Comparison of ENCODE assay signal across 11 cellular contexts in the genomic region with DNA sequence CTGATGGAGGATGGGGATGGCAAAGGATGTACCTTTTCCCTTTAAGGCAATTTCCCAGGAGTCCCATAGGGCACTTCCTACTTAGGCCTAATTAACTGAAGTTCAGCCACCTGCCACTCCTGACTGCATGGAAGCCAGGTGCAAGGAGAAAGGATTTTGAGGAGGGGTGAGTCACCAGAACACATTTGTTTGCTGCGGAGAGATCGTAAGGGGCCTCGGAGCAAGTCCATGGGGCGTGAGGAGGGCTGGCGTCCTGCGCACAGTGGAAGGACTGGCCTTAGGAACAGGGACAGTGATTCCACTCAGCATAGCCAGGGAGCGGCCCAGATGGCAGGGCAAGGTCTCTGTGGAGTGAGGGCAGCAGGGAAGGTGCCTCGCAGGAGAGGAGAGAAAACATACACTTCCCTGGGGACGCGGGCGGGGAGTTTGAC. TPM values are rescaled to one million over a fixed set of nuclear protein-coding genes. Genes with fewer than 3 reads are reported as not detected.
DNase-seq lines count a peak whose midpoint lies in the region; ATAC-seq, FAIRE-seq and TF ChIP-seq lines count a peak whose summit lies in the region.
"Had no signal": no experiment of that assay in that cellular context is flagged by ENCODE, and none has a peak within 500 bp of the region (broad histone marks: within the 10 kb centered on the region; RNA-seq: fewer than 3 reads in every experiment).

No MANE protein-coding gene starts in this region.

- no peak for ATAC-seq in gastroesophageal sphincter
- no peak for ATAC-seq in PC-3

- FAIRE-seq in GM12891 (lab: Jason Lieb, UNC): no peak

- DNase-seq in DMS53 treated with DMSO at 0.1 percent for 48 hours (lab: John Stamatoyannopoulos, UW; ENCODE audit: unreplicated experiment) (peak; percentile 87), NCI-H187 treated with DMSO at 0.1 percent for 48 hours (lab: John Stamatoyannopoulos, UW) (peak; percentile 93), NCI-H774 (lab: John Stamatoyannopoulos, UW) (peak; percentile 87), GM12891 (ENCODE audit: insufficient read length, low spot score) (no peak), PC-3 (no peak)
- DNase-seq in stimulated activated CD4-positive, alpha-beta T cell treated with anti-CD3 and anti-CD28 coated beads, Interleukin-1b, Interleukin-23, amount 100 ng/mL, for 48 hours: no peak
- DNase-seq: effector memory CD4-positive, alpha-beta T cell; KG1; SW 1271 had no signal

- peaks cover 0 to 3% of the 10 kb centered on the region in 2 donors for H3K36me3 ChIP-seq in muscle layer of duodenum (ENCODE audit: control insufficient read depth in 1 of 2, insufficient read depth in 2 of 2, low read length in 2 of 2)
- H3K36me3 ChIP-seq in gastroesophageal sphincter: peaks cover 0 to 9% of the 10 kb centered on the region in 2 donors
- no peaks in the 10 kb centered on the region; the same call in 1 of the 2 replicates for H3K36me3 ChIP-seq in PC-3 (ENCODE audit: low read depth, low read length)

- no peaks in the 10 kb centered on the region for H3F3A ChIP-seq in PC-3 (ENCODE audit: low read length, unreplicated experiment)

- no peak overlapping the region for H3K9ac ChIP-seq in PC-3 (ENCODE audit: low read length)

- no peaks in the 10 kb centered on the region for H3K9me2 ChIP-seq in PC-3 (replicated peaks; ENCODE audit: low read length)

- no peak overlapping the region for H3K4me2 ChIP-seq in PC-3 (ENCODE audit: low read length)

- no peaks in the 10 kb centered on the region for H3K27me3 ChIP-seq in muscle layer of duodenum (ENCODE audit: low read depth, low read length)
- no peaks in the 10 kb centered on the region for H3K27me3 ChIP-seq in gastroesophageal sphincter
- no peaks in the 10 kb centered on the region for H3K27me3 ChIP-seq in PC-3 (ENCODE audit: low read length)

- no peaks in the 10 kb centered on the region for H3K4me1 ChIP-seq in muscle layer of duodenum (ENCODE audit: control insufficient read depth in 1 of 2, insufficient read depth in 2 of 2, low read length in 2 of 2)
- peaks cover 0 to 6% (median 0%) of the 10 kb centered on the region in 3 donors for H3K4me1 ChIP-seq in gastroesophageal sphincter
- H3K4me1 ChIP-seq in PC-3 (ENCODE audit: insufficient read depth, low read length): no peaks in the 10 kb centered on the region

- H4K20me1 ChIP-seq in PC-3 (ENCODE audit: low read length): no peaks in the 10 kb centered on the region

- intact Hi-C loops in PC-3 (cut with micrococcal nuclease): no loop called here

- CTCF ChIA-PET in PC-3 (lab: Charles Lee): no interaction called here

- TF ChIP-seq POLR2A in gastroesophageal sphincter (IDR thresholded peaks at IDR 0.05) (no peak), GM12891 (IDR thresholded peaks at IDR 0.05; ENCODE audit: low read depth, low read length) (no peak)

- H3K27ac ChIP-seq in muscle layer of duodenum (ENCODE audit: low read length): peak overlapping the region; percentile 23
- H3K27ac ChIP-seq in gastroesophageal sphincter: no peak overlapping the region
- no peak overlapping the region for H3K27ac ChIP-seq in PC-3 (ENCODE audit: low read length)

- 70 to 91% methylated on average over 4 to 11 of the region's 11 CpGs for WGBS in gastroesophageal sphincter (ENCODE audit: low coverage in 1 of 2), 2 donors

- TF ChIP-seq EP300 in gastroesophageal sphincter (IDR thresholded peaks at IDR 0.05): no peak

- TF ChIP-seq CTCF in gastroesophageal sphincter (IDR thresholded peaks at IDR 0.05) (no peak), PC-3 (conservative IDR thresholded peaks at IDR 0.05; ENCODE audit: low read depth, low read length) (no peak)

- H3K4me3 ChIP-seq in muscle layer of duodenum (ENCODE audit: low read depth in 1 of 2, low read length in 2 of 2) (peak overlapping the region in 1 of 2 donors; percentile 42), gastroesophageal sphincter (no peak overlapping the region), PC-3 (ENCODE audit: low read length) (no peak overlapping the region)

- no peaks in the 10 kb centered on the region for H3K9me3 ChIP-seq in muscle layer of duodenum (ENCODE audit: control insufficient read depth in 1 of 2, low read length in 2 of 2)
- H3K9me3 ChIP-seq in gastroesophageal sphincter: no peaks in the 10 kb centered on the region
- H3K9me3 ChIP-seq in PC-3 (ENCODE audit: low read length): no peaks in the 10 kb centered on the region

- no peaks in the 10 kb centered on the region for H3K79me2 ChIP-seq in PC-3 (ENCODE audit: low read length)

- H2AFZ ChIP-seq in PC-3 (ENCODE audit: low read length): no peak overlapping the region

- no TSS peak for BruUV-seq in PC-3 (replicated peaks; lab: Mats Ljungman, UMichigan)

- POLR2A ChIA-PET in PC-3 (lab: Charles Lee; ENCODE audit: unreplicated experiment): no interaction called here

TF ChIP-seq in GM12891, 5 proteins besides CTCF, POLR2A, EP300 and RAD21:
- TF ChIP-seq TAF1 (IDR thresholded peaks at IDR 0.05; ENCODE audit: low read depth, low read length) (no peak), PAX5 (IDR thresholded peaks at IDR 0.05; ENCODE audit: insufficient read depth, low read length, severe bottlenecking) (no peak), SPI1 (IDR thresholded peaks at IDR 0.05; ENCODE audit: low read depth, low read length) (no peak), POU2F2 (IDR thresholded peaks at IDR 0.05; ENCODE audit: low read depth, low read length) (no peak), POLR2AphosphoS5 (IDR thresholded peaks at IDR 0.05; ENCODE audit: low read depth, low read length) (no peak)

RNA-seq across cellular contexts. Expression of gene MAP1LC3A, which starts 11.8 kb away (rescaled TPM):
- total RNA-seq in gastroesophageal sphincter: 100 to 1,000 TPM in 3 of 4 donors, 10 to 100 TPM in 1; 96.0 to 134 (median 115) TPM
- polyA plus RNA-seq in GM12891 (2012; ENCODE audit: low read depth, missing spikeins): 1.7 TPM
- total RNA-seq in PC-3 (2014; rRNA removed): 0.22 and 2.7 TPM in 2 replicates

RNA-seq across cellular contexts. Expression of gene DYNLRB1, which starts 30.5 kb away (rescaled TPM):
- total RNA-seq in gastroesophageal sphincter (100 to 1,000 TPM; 158 to 258 (median 209) TPM), PC-3 (2014; rRNA removed) (153 and 177 TPM in 2 replicates)
- polyA plus RNA-seq in GM12891 (2012; ENCODE audit: low read depth, missing spikeins): 186 TPM

Comparison
In these comparisons a context has a peak if more than half of its experiments do, and no peak if none do; other contexts are left out.
1. DNase-seq: peak in DMS53 treated with DMSO at 0.1 percent for 48 hours (single experiment), NCI-H187 treated with DMSO at 0.1 percent for 48 hours (single experiment) and NCI-H774 (single experiment); none in stimulated activated CD4-positive, alpha-beta T cell treated with anti-CD3 and anti-CD28 coated beads, Interleukin-1b, Interleukin-23, amount 100 ng/mL, for 48 hours (single experiment), GM12891 (single experiment) and PC-3 (single experiment).
2. RNA of gene MAP1LC3A, which starts 11.8 kb away (total RNA-seq): 96.0 to 134 TPM in gastroesophageal sphincter; 0.22 to 2.7 TPM in PC-3; every median in the first group is over 10 times any median in the second.